ENCODE assay signal across 8 cellular contexts in genomic region chr13:41310963-41311606, GRCh38. TPM values are rescaled to one million over a fixed set of nuclear protein-coding genes. Genes with fewer than 3 reads are reported as not detected.
A peak's percentile ranks its signal among the peaks of the same experiment; 100 is the strongest.
DNase-seq lines count a peak whose midpoint lies in the region; ATAC-seq and TF ChIP-seq lines count a peak whose summit lies in the region.

Gene NAA16 (plus strand): TSS chr13:41311267. CDS start chr13:41311529, 262 bp downstream.

- H3K9me3 Mint-ChIP-seq in activated B cell treated with CpG ODN at 0.5 μM for 24 hours: no peaks in the 10 kb centered on the region

- H3K27me3 Mint-ChIP-seq in activated B cell treated with CpG ODN at 0.5 μM for 24 hours: no peaks in the 10 kb centered on the region

- peak within 1 kb of the TSS; percentile 92 for H3K27ac ChIP-seq in caudate nucleus (ENCODE audit: low read depth, low read length)
- H3K27ac ChIP-seq in spleen: peak within 1 kb of the TSS; percentile 84 to 98 (median 94)

- intact Hi-C loops in activated B cell treated with CpG ODN at 0.5 μM for 24 hours (cut with micrococcal nuclease) (loop anchor here (1.0 to 10.0 kb wide), 17 partner anchors 28 to 1666 kb away; partner anchors contain the start of genes AKAP11, COG6, DGKH and ELF1), spleen (cut with DNase I; ENCODE audit: low total_unique reads) (no loop called here)

- peak; percentile 48 for DNase-seq in AG09309 (ENCODE audit: low read depth)
- DNase-seq in NCI-H345 (lab: John Stamatoyannopoulos, UW): peak; percentile 87
- peak; percentile 98 for DNase-seq in activated B cell treated with CpG ODN at 0.5 μM for 24 hours
- DNase-seq in caudate nucleus (lab: John Stamatoyannopoulos, UW): peak; percentile 14 to 97 (median 86)
- DNase-seq in inferior parietal cortex (ENCODE audit: extremely low spot score): peak; percentile 92
- peak; percentile 97 for DNase-seq in spleen

- peaks cover 31 to 53% (median 42%) of the 10 kb centered on the region in 6 donors for H3K4me1 ChIP-seq in spleen

- peaks cover 44% of the 10 kb centered on the region for H3K4me1 Mint-ChIP-seq in activated B cell treated with CpG ODN at 0.5 μM for 24 hours

- TF ChIP-seq CTCF in AG09309 (IDR thresholded peaks at IDR 0.05; ENCODE audit: control insufficient read depth, insufficient read depth, low read depth, low read length, missing control alignments): no peak
- TF ChIP-seq CTCF in activated B cell treated with CpG ODN at 0.5 μM for 24 hours (IDR thresholded peaks at IDR 0.05): no peak
- TF ChIP-seq CTCF in spleen (IDR thresholded peaks at IDR 0.05 in 8 of 11, conservative IDR thresholded peaks at IDR 0.05 in 3 of 11): peak in 4 of 11 experiments; percentile 11 to 27 (median 22)

- no peaks in the 10 kb centered on the region for H3K36me3 ChIP-seq in spleen

- POLR2A ChIA-PET in activated B cell treated with CpG ODN at 0.5 μM for 24 hours (lab: Charles Lee): interaction anchor here (0.8 kb wide), 1 partner anchor 48 kb away, joined by 4 read pairs; the partner anchor contains the start of gene MTRF1

- peak within 1 kb of the TSS; percentile 85 for H3K4me3 ChIP-seq in AG09309 (ENCODE audit: control insufficient read depth, low read depth, low read length)
- peak within 1 kb of the TSS; percentile 76 to 99 (median 92) for H3K4me3 ChIP-seq in spleen

- WGBS in spleen, 5 donors: 0 to 1% (median 1%) methylated on average over 20 to 53 of the region's 53 CpGs

- peak within 1 kb of the TSS; percentile 90 for H3K27ac Mint-ChIP-seq in activated B cell treated with CpG ODN at 0.5 μM for 24 hours

- CTCF ChIA-PET in activated B cell treated with CpG ODN at 0.5 μM for 24 hours (lab: Charles Lee): no interaction called here

- no peaks in the 10 kb centered on the region for H3K9me3 ChIP-seq in spleen

- H3K36me3 Mint-ChIP-seq in activated B cell treated with CpG ODN at 0.5 μM for 24 hours (ENCODE audit: low read depth): peaks cover 7% of the 10 kb centered on the region

- H3K27me3 ChIP-seq in spleen (replicated peaks in 1 of 7): no peaks in the 10 kb centered on the region

- peak in 2 of 3 donors; percentile 6 to 28 for TF ChIP-seq POLR2A in spleen (IDR thresholded peaks at IDR 0.05)

- ATAC-seq in GM18909 (IDR thresholded peaks at IDR 0.05; ENCODE audit: poor library complexity, unreplicated experiment) (peak; percentile 78), HG03159 (IDR thresholded peaks at IDR 0.05; ENCODE audit: unreplicated experiment) (peak; percentile 64), activated B cell treated with CpG ODN at 0.5 μM for 24 hours (ENCODE audit: low read depth) (peak; percentile 92)

- peak within 1 kb of the TSS; percentile 96 for H3K4me3 Mint-ChIP-seq in activated B cell treated with CpG ODN at 0.5 μM for 24 hours

RNA-seq across cellular contexts. Expression of gene NAA16, which starts in this region (rescaled TPM):
- 18.5 and 21.4 TPM in 2 replicates for total RNA-seq in activated B cell treated with CpG ODN at 0.5 μM for 24 hours
- total RNA-seq in spleen: 10 to 100 TPM; 22.9 to 45.3 (median 27.7) TPM
- polyA plus RNA-seq in spleen: 10 to 100 TPM in 2 of 3 donors, 1 to 10 TPM in 1; 8.1 to 10.2 (median 10.1) TPM

Comparison
In these comparisons a context has a peak if more than half of its experiments do, and no peak if none do; other contexts are left out.
1. Peak in every context shown above with its lines: DNase-seq, ATAC-seq, H3K4me3 ChIP-seq and H3K27ac ChIP-seq.
2. DNase-seq: peak in every context shown above with its lines; median percentile 98 in activated B cell treated with CpG ODN at 0.5 μM for 24 hours; 97 in spleen; 92 in inferior parietal cortex; 87 in NCI-H345; 86 in caudate nucleus; 48 in AG09309.